11 cellular contexts compared by ENCODE assay signal in genomic region chr1:28516518-28516956, GRCh38. TPM values are rescaled to one million over a fixed set of nuclear protein-coding genes. Genes with fewer than 3 reads are reported as not detected.
DNase-seq lines count a peak whose midpoint lies in the region; ATAC-seq, FAIRE-seq and TF ChIP-seq lines count a peak whose summit lies in the region.
"Had no signal": no experiment of that assay in that cellular context is flagged by ENCODE, and none has a peak within 500 bp of the region (broad histone marks: within the 10 kb centered on the region; RNA-seq: fewer than 3 reads in every experiment).

No MANE protein-coding gene starts in this region.

- H3K9ac ChIP-seq in BLaER1 (no peak overlapping the region), endodermal cell (ENCODE audit: extremely low read depth, low read length, poor library complexity, severe bottlenecking) (no peak overlapping the region)

- no peak for FAIRE-seq in RCC 7860 (lab: Jason Lieb, UNC)

- 93 to 100% methylated on average over 1 of the region's 1 CpG for WGBS in endodermal cell (ENCODE audit: insufficient coverage in 1 of 2, insufficient read length in 1 of 2), 2 experiments
- 67 to 86% methylated on average over 1 of the region's 1 CpG for WGBS in body of pancreas, 2 donors
- WGBS in sigmoid colon, 2 donors = 91 to 97% methylated on average over 1 of the region's 1 CpG

- peaks cover 94% of the 10 kb centered on the region for H4K20me1 ChIP-seq in BLaER1

- no peaks in the 10 kb centered on the region for H3K9me3 Mint-ChIP-seq in endodermal cell

- H3K27me3 ChIP-seq in BLaER1 (no peaks in the 10 kb centered on the region), endodermal cell (ENCODE audit: control insufficient read depth, insufficient read depth, low read length, poor library complexity, severe bottlenecking) (no peaks in the 10 kb centered on the region), body of pancreas (no peaks in the 10 kb centered on the region), sigmoid colon (no peaks in the 10 kb centered on the region)

- H3K27ac Mint-ChIP-seq in endodermal cell = peak overlapping the region; percentile 28

- no peak overlapping the region for H3K4me3 Mint-ChIP-seq in endodermal cell

- no peak overlapping the region for H3K4me3 ChIP-seq in BLaER1
- H3K4me3 ChIP-seq in endodermal cell (ENCODE audit: low read length) = no peak overlapping the region
- H3K4me3 ChIP-seq in body of pancreas = no peak overlapping the region
- no peak overlapping the region for H3K4me3 ChIP-seq in sigmoid colon

- H3K4me1 ChIP-seq in BLaER1 (peaks cover 44% of the 10 kb centered on the region), endodermal cell (ENCODE audit: control insufficient read depth, insufficient read depth, low read length) (peaks cover 2% of the 10 kb centered on the region), body of pancreas (peaks cover 27% of the 10 kb centered on the region), sigmoid colon (peaks cover 0 to 31% (median 26%) of the 10 kb centered on the region in 4 donors)

- H3K9me3 ChIP-seq in BLaER1 (no peaks in the 10 kb centered on the region), endodermal cell (ENCODE audit: control insufficient read depth, low read length) (no peaks in the 10 kb centered on the region), body of pancreas (no peaks in the 10 kb centered on the region), sigmoid colon (no peaks in the 10 kb centered on the region)

- peak overlapping the region; percentile 96; the same call in 1 of the 2 replicates for H3K27ac ChIP-seq in BLaER1
- H3K27ac ChIP-seq in endodermal cell (ENCODE audit: low read depth, low read length) = no peak overlapping the region
- no peak overlapping the region for H3K27ac ChIP-seq in body of pancreas
- H3K27ac ChIP-seq in sigmoid colon = no peak overlapping the region

- no peak for TF ChIP-seq POLR2A in body of pancreas (IDR thresholded peaks at IDR 0.05)
- no peak for TF ChIP-seq POLR2A in sigmoid colon (IDR thresholded peaks at IDR 0.05)

- TF ChIP-seq CTCF in endodermal cell (conservative IDR thresholded peaks at IDR 0.05) (no peak), body of pancreas (IDR thresholded peaks at IDR 0.05) (no peak), sigmoid colon (IDR thresholded peaks at IDR 0.05) (no peak)

- ATAC-seq in left colon = no peak
- ATAC-seq in body of pancreas = no peak
- ATAC-seq: sciatic nerve had no signal

- H3K36me3 ChIP-seq in BLaER1 = peaks cover 53% of the 10 kb centered on the region
- H3K36me3 ChIP-seq in endodermal cell (ENCODE audit: control insufficient read depth, insufficient read depth, low read length) = peaks cover 14% of the 10 kb centered on the region
- peaks cover 0 to 10% of the 10 kb centered on the region in 2 donors for H3K36me3 ChIP-seq in body of pancreas (replicated peaks in 1 of 2; ENCODE audit: insufficient read depth in 1 of 2, low read depth in 2 of 2)
- peaks cover 0 to 39% (median 15%) of the 10 kb centered on the region in 4 donors for H3K36me3 ChIP-seq in sigmoid colon

- peaks cover 29% of the 10 kb centered on the region for H3K36me3 Mint-ChIP-seq in endodermal cell (ENCODE audit: low read depth)

- no peaks in the 10 kb centered on the region for H3K27me3 Mint-ChIP-seq in endodermal cell (ENCODE audit: insufficient read depth)

- H3K4me1 Mint-ChIP-seq in endodermal cell = peaks cover 13% of the 10 kb centered on the region

- no peak overlapping the region for H3K4me2 ChIP-seq in BLaER1

- intact Hi-C loops in left colon (cut with DNase I, micrococcal nuclease) (loop anchor here in 1 of 2 donors (10.0 kb wide), 1 partner anchor 88 kb away; no protein-coding TSS in a partner anchor), body of pancreas (cut with DNase I) (loop anchor here (5.0 kb wide), 1 partner anchor 86 kb away; no protein-coding TSS in a partner anchor), sigmoid colon (cut with DNase I) (loop anchor here (5.0 to 10.0 kb wide), 2 partner anchors 218 to 269 kb away; partner anchors contain the start of gene YTHDF2)

- peak; percentile 43 for DNase-seq in ELR (ENCODE audit: low read depth)
- peak; percentile 19 for DNase-seq in RCC 7860 (ENCODE audit: low spot score)
- no peak for DNase-seq in endodermal cell
- no peak for DNase-seq in left colon
- DNase-seq in NCI-H128 (lab: John Stamatoyannopoulos, UW; ENCODE audit: unreplicated experiment) = no peak
- DNase-seq in body of pancreas = no peak
- DNase-seq in sigmoid colon = no peak
- DNase-seq: effector CD4-positive, alpha-beta T cell; NCI-H1417 treated with DMSO at 0.1 percent for 48 hours had no signal

- TF ChIP-seq EP300 in sigmoid colon (IDR thresholded peaks at IDR 0.05) = no peak

RNA-seq across cellular contexts. Expression of gene RCC1, which starts 10.7 kb away (rescaled TPM):
- total RNA-seq in endodermal cell (10 to 100 TPM; 55.4 to 65.3 TPM), left colon (10 to 100 TPM; 22.1 to 34.8 TPM), body of pancreas (10 to 100 TPM; 10.1 to 23.4 TPM), sigmoid colon (10 to 100 TPM in 3 of 4 donors, 1 to 10 TPM in 1; 8.9 to 18.8 (median 10.8) TPM)
- 48.1 TPM for polyA plus RNA-seq in endodermal cell (2013, experiment 1 of 2)
- polyA plus RNA-seq in endodermal cell (2013, experiment 2 of 2) = 45.8 TPM
- 10 to 100 TPM; 25.2 to 64.2 (median 26.8) TPM for polyA plus RNA-seq in sigmoid colon

RNA-seq across cellular contexts. Expression of gene TRNAU1AP, which starts 36.3 kb away (rescaled TPM):
- 10 to 100 TPM; 49.6 to 53.7 TPM for total RNA-seq in endodermal cell
- 31.5 TPM for polyA plus RNA-seq in endodermal cell (2013, experiment 1 of 2)
- 27.0 TPM for polyA plus RNA-seq in endodermal cell (2013, experiment 2 of 2)
- 10 to 100 TPM; 14.7 to 18.3 TPM for total RNA-seq in left colon
- total RNA-seq in body of pancreas = 10 to 100 TPM in 1 of 2 donors, 1 to 10 TPM in 1; 8.9 to 14.3 TPM
- total RNA-seq in sigmoid colon = 10 to 100 TPM; 20.0 to 36.5 (median 29.9) TPM
- 10 to 100 TPM; 14.1 to 27.6 (median 19.5) TPM for polyA plus RNA-seq in sigmoid colon

Comparison
In these comparisons a context has a peak if more than half of its experiments do, and no peak if none do; other contexts are left out.
1. DNase-seq: peak in ELR (single experiment) and RCC 7860 (single experiment); none in endodermal cell (single experiment), left colon (0 of 2), NCI-H128 (single experiment), body of pancreas (0 of 4) and sigmoid colon (single experiment).